In genomic region chr14:42334931-42335330, GRCh38 we compare ENCODE assay signal across 35 cellular contexts.
DNase-seq lines count a peak whose midpoint lies in the region; ATAC-seq, FAIRE-seq and TF ChIP-seq lines count a peak whose summit lies in the region.
"Had no signal": no experiment of that assay in that cellular context is flagged by ENCODE, and none has a peak within 500 bp of the region (broad histone marks: within the 10 kb centered on the region; RNA-seq: fewer than 3 reads in every experiment).

No MANE protein-coding gene starts in this region.

- TF ChIP-seq CTCF in HepG2 (CRISPR knock-in tag; IDR thresholded peaks at IDR 0.05) (no peak), right lobe of liver (IDR thresholded peaks at IDR 0.05) (no peak), A549 (IDR thresholded peaks at IDR 0.05) (no peak), IMR-90 (conservative IDR thresholded peaks at IDR 0.05; ENCODE audit: low read depth, low read length) (no peak), tibial artery (IDR thresholded peaks at IDR 0.05) (no peak)

- H3K9me3 ChIP-seq in HepG2 (ENCODE audit: low read length) (peaks cover 88% of the 10 kb centered on the region), right lobe of liver (no peaks in the 10 kb centered on the region), A549 (no peaks in the 10 kb centered on the region), IMR-90 (ENCODE audit: control insufficient read depth, insufficient read depth, low read length) (no peaks in the 10 kb centered on the region), Karpas-422 (ENCODE audit: low read length) (no peaks in the 10 kb centered on the region), tibial artery (no peaks in the 10 kb centered on the region)
- H3K9me3 ChIP-seq: BE2C, BLaER1, Caco-2 had no signal

- no peak overlapping the region for H3K4me2 ChIP-seq in HepG2 (ENCODE audit: low read depth, low read length)
- H3K4me2 ChIP-seq in A549: no peak overlapping the region
- H3K4me2 ChIP-seq in IMR-90 (ENCODE audit: low read depth, low read length): no peak overlapping the region
- H3K4me2 ChIP-seq in Karpas-422 (ENCODE audit: low read depth, low read length, poor library complexity, severe bottlenecking): no peak overlapping the region
- H3K4me2 ChIP-seq: BLaER1; BLaER1 treated with 17β-estradiol and CSF1 and Interleukin-3, amounts not matched to agents 10 nM and 100 nM had no signal

- DNase-seq in HepG2 (ENCODE audit: low spot score) (no peak), right lobe of liver (no peak), A549 (ENCODE audit: low read depth in 1 of 2, low spot score in 1 of 2) (no peak), IMR-90 (no peak), Karpas-422 (no peak), NCI-H2171 (lab: John Stamatoyannopoulos, UW) (no peak), tibial artery (no peak)
- DNase-seq in activated naive CD8-positive, alpha-beta T cell treated with anti-CD3 and anti-CD28 coated beads for 36 hours: no peak
- DNase-seq: 8988T; ACHN; AML-193; BE2C; C1 segment of cervical spinal cord; Caco-2; Calu3; CD4-positive, alpha-beta memory T cell; CD4-positive, alpha-beta T cell; CD4-positive, CD25-positive, alpha-beta regulatory T cell; CD8-positive, alpha-beta memory T cell; CD8-positive, alpha-beta T cell; COR-L47; DMS 273 treated with DMSO at 0.1 percent for 48 hours; DMS153; DMS53; DMS79; DMS79 treated with DMSO at 0.1 percent for 48 hours; DND-41; EL had no signal

- dilution Hi-C loops in IMR-90 (cut with HindIII; ENCODE audit: low sequenced_read_pairs, unreplicated experiment): no loop called here

- no peak overlapping the region for H2BK5ac ChIP-seq in IMR-90 (ENCODE audit: low read depth, low read length, poor library complexity, severe bottlenecking)

- H3K18ac ChIP-seq in IMR-90 (ENCODE audit: low read depth, low read length): no peak overlapping the region

- H3K27me3 ChIP-seq in HepG2 (ENCODE audit: control insufficient read depth in 1 of 2, insufficient read depth in 2 of 2, low read length in 2 of 2): no peaks in the 10 kb centered on the region
- no peaks in the 10 kb centered on the region for H3K27me3 ChIP-seq in right lobe of liver
- no peaks in the 10 kb centered on the region for H3K27me3 ChIP-seq in IMR-90 (ENCODE audit: control insufficient read depth, insufficient read depth, low read length)
- H3K27me3 ChIP-seq in Karpas-422 (ENCODE audit: low read length): no peaks in the 10 kb centered on the region
- no peaks in the 10 kb centered on the region for H3K27me3 ChIP-seq in tibial artery
- H3K27me3 ChIP-seq: BE2C; BLaER1; BLaER1 treated with 17β-estradiol and CSF1 and Interleukin-3, amounts not matched to agents 10 nM and 100 nM had no signal

- no peak overlapping the region for H2BK20ac ChIP-seq in IMR-90 (ENCODE audit: low read depth, low read length)

- no peaks in the 10 kb centered on the region for H3K27me3 Mint-ChIP-seq in activated naive CD8-positive, alpha-beta T cell treated with anti-CD3 and anti-CD28 coated beads for 36 hours
- H3K27me3 Mint-ChIP-seq: B cell; CD4-positive, alpha-beta memory T cell; CD4-positive, alpha-beta T cell; CD4-positive, CD25-positive, alpha-beta regulatory T cell; CD8-positive, alpha-beta memory T cell had no signal

- H2BK15ac ChIP-seq in IMR-90 (ENCODE audit: low read depth, low read length): no peak overlapping the region

- H4K8ac ChIP-seq in IMR-90 (ENCODE audit: low read depth in 2 of 2, low read length in 2 of 2): no peak overlapping the region

- H3K36me3 Mint-ChIP-seq in activated naive CD8-positive, alpha-beta T cell treated with anti-CD3 and anti-CD28 coated beads for 36 hours: no peaks in the 10 kb centered on the region
- H3K36me3 Mint-ChIP-seq: CD14-positive monocyte; CD4-positive, alpha-beta memory T cell; CD4-positive, CD25-positive, alpha-beta regulatory T cell; CD8-positive, alpha-beta memory T cell; CD8-positive, alpha-beta T cell had no signal

- intact Hi-C loops in HepG2 (cut with micrococcal nuclease; ENCODE audit: unreplicated experiment) (no loop called here), right lobe of liver (cut with DNase I) (no loop called here), IMR-90 (cut with micrococcal nuclease) (no loop called here), tibial artery (cut with DNase I; ENCODE audit: low total_unique reads) (no loop called here)

- H2AFZ ChIP-seq in HepG2 (ENCODE audit: low read length) (no peak overlapping the region), IMR-90 (replicated peaks; ENCODE audit: low read length, poor library complexity) (no peak overlapping the region), Karpas-422 (ENCODE audit: low read length) (peak overlapping the region; percentile 30; the same call in 1 of the 2 replicates)

- H3K79me1 ChIP-seq in IMR-90 (ENCODE audit: low read depth in 1 of 2, low read length in 2 of 2): no peaks in the 10 kb centered on the region

- H3K4ac ChIP-seq in IMR-90 (ENCODE audit: low read depth, low read length): no peak overlapping the region

- H3K36me3 ChIP-seq in HepG2 (replicated peaks in 1 of 2; ENCODE audit: control insufficient read depth in 1 of 2, insufficient read depth in 2 of 2, low read length in 2 of 2): no peaks in the 10 kb centered on the region
- no peaks in the 10 kb centered on the region for H3K36me3 ChIP-seq in right lobe of liver
- H3K36me3 ChIP-seq in IMR-90 (ENCODE audit: control insufficient read depth, insufficient read depth, low read length): no peaks in the 10 kb centered on the region
- H3K36me3 ChIP-seq in Karpas-422 (ENCODE audit: insufficient read depth, low read length): no peaks in the 10 kb centered on the region
- no peaks in the 10 kb centered on the region for H3K36me3 ChIP-seq in tibial artery
- H3K36me3 ChIP-seq: BE2C; BLaER1; BLaER1 treated with 17β-estradiol and CSF1 and Interleukin-3, amounts not matched to agents 10 nM and 100 nM had no signal

- H3K9me1 ChIP-seq in IMR-90 (ENCODE audit: insufficient read depth, low read length): no peaks in the 10 kb centered on the region

- FAIRE-seq in HepG2 (lab: Jason Lieb, UNC) (no peak), A549 (lab: Jason Lieb, UNC) (no peak)
- FAIRE-seq: D721Med had no signal

- POLR2A ChIA-PET in HepG2 (lab: Yijun Ruan, JAX) (no interaction called here), A549 (lab: Yijun Ruan, JAX) (no interaction called here), IMR-90 (lab: Charles Lee; ENCODE audit: unreplicated experiment) (no interaction called here)

- no peak overlapping the region for H2AK9ac ChIP-seq in IMR-90 (replicated peaks; ENCODE audit: low read depth, low read length, poor library complexity)

- no peak overlapping the region; a peak in 1 of 6 replicates for H3K4me3 ChIP-seq in HepG2 (replicated peaks in 1 of 3; ENCODE audit: insufficient read depth in 1 of 3, low read depth in 2 of 3, low read length in 3 of 3)
- H3K4me3 ChIP-seq in right lobe of liver: no peak overlapping the region
- no peak overlapping the region for H3K4me3 ChIP-seq in A549
- H3K4me3 ChIP-seq in IMR-90 (ENCODE audit: insufficient read depth, low read depth, low read length): no peak overlapping the region
- no peak overlapping the region for H3K4me3 ChIP-seq in Karpas-422 (ENCODE audit: low read length)
- H3K4me3 ChIP-seq in tibial artery: no peak overlapping the region
- H3K4me3 ChIP-seq: BLaER1; BLaER1 treated with 17β-estradiol and CSF1 and Interleukin-3, amounts not matched to agents 10 nM and 100 nM had no signal

- no peak overlapping the region for H3K4me3 Mint-ChIP-seq in activated naive CD8-positive, alpha-beta T cell treated with anti-CD3 and anti-CD28 coated beads for 36 hours
- H3K4me3 Mint-ChIP-seq: B cell; CD14-positive monocyte; CD4-positive, alpha-beta memory T cell; CD4-positive, alpha-beta T cell; CD4-positive, CD25-positive, alpha-beta regulatory T cell; CD8-positive, alpha-beta memory T cell; CD8-positive, alpha-beta T cell had no signal

- no peak overlapping the region for H2AK5ac ChIP-seq in IMR-90 (ENCODE audit: low read depth, low read length)

- H3K4me1 ChIP-seq in HepG2 (ENCODE audit: insufficient read depth, low read length): no peaks in the 10 kb centered on the region
- H3K4me1 ChIP-seq in right lobe of liver: no peaks in the 10 kb centered on the region
- no peaks in the 10 kb centered on the region for H3K4me1 ChIP-seq in A549
- no peaks in the 10 kb centered on the region for H3K4me1 ChIP-seq in IMR-90 (ENCODE audit: control insufficient read depth, insufficient read depth, low read length)
- no peaks in the 10 kb centered on the region for H3K4me1 ChIP-seq in Karpas-422 (ENCODE audit: low read length)
- H3K4me1 ChIP-seq in tibial artery: no peaks in the 10 kb centered on the region
- H3K4me1 ChIP-seq: BE2C, BLaER1, Caco-2 had no signal

- peaks cover 1% of the 10 kb centered on the region for H3K9me3 Mint-ChIP-seq in activated naive CD8-positive, alpha-beta T cell treated with anti-CD3 and anti-CD28 coated beads for 36 hours

- no peak overlapping the region for H2BK120ac ChIP-seq in IMR-90 (ENCODE audit: low read depth, low read length)

- H4K5ac ChIP-seq in IMR-90 (ENCODE audit: low read depth, low read length): no peak overlapping the region

- no peak overlapping the region for H3K56ac ChIP-seq in IMR-90 (ENCODE audit: extremely low read depth, insufficient read depth, low read length)

- H4K91ac ChIP-seq in IMR-90 (ENCODE audit: insufficient read depth, low read depth, low read length): no peak overlapping the region

- no peaks in the 10 kb centered on the region for H3K9me2 ChIP-seq in Karpas-422 (replicated peaks; ENCODE audit: insufficient read depth, low read length)

- TF ChIP-seq EP300 in HepG2 (IDR thresholded peaks at IDR 0.05; ENCODE audit: low read depth in 2 of 2, low read length in 2 of 2) (no peak), HepG2 (CRISPR knock-in tag; IDR thresholded peaks at IDR 0.05; ENCODE audit: borderline replicate concordance) (no peak), A549 (IDR thresholded peaks at IDR 0.05) (no peak)

- H3K27ac ChIP-seq in HepG2 (ENCODE audit: extremely low read length, insufficient read depth, low read length) (no peak overlapping the region), right lobe of liver (no peak overlapping the region), A549 (no peak overlapping the region), IMR-90 (ENCODE audit: insufficient read depth, low read length) (no peak overlapping the region), Karpas-422 (ENCODE audit: low read length) (no peak overlapping the region), tibial artery (no peak overlapping the region)
- H3K27ac ChIP-seq: 22Rv1; BLaER1; BLaER1 treated with 17β-estradiol and CSF1 and Interleukin-3, amounts not matched to agents 10 nM and 100 nM; C4-2B had no signal

- no peak for ATAC-seq in HepG2
- ATAC-seq in right lobe of liver: no peak
- ATAC-seq in A549: no peak
- ATAC-seq in IMR-90 (ENCODE audit: low read depth): no peak
- ATAC-seq: CD8-positive, alpha-beta T cell had no signal

- WGBS in HepG2 (ENCODE audit: low lambda C conversion rate): 16% methylated on average over 2 of the region's 2 CpGs
- WGBS in right lobe of liver (ENCODE audit: insufficient coverage, low coverage, low lambda C conversion rate, missing lambda C conversion rate): 56% methylated on average over 2 of the region's 2 CpGs
- WGBS in A549 (ENCODE audit: missing lambda C conversion rate): 67% methylated on average over 2 of the region's 2 CpGs
- WGBS in IMR-90 (ENCODE audit: extremely low coverage in 2 of 2, insufficient read length in 1 of 2), 2 experiments: no CpG with 5 or more reads among the region's 2 CpGs

- H3K23ac ChIP-seq in IMR-90 (ENCODE audit: low read depth, low read length): no peak overlapping the region

- CTCF ChIA-PET in HepG2 (lab: Yijun Ruan, JAX; ENCODE audit: low intra/inter-chr PET ratio, low total read pairs): no interaction called here
- CTCF ChIA-PET in A549 (lab: Yijun Ruan, JAX): no interaction called here
- CTCF ChIA-PET in IMR-90 (lab: Yijun Ruan, JAX): no interaction called here

- H3K79me2 ChIP-seq in HepG2 (ENCODE audit: insufficient read depth, low read length): no peaks in the 10 kb centered on the region
- no peaks in the 10 kb centered on the region for H3K79me2 ChIP-seq in Karpas-422 (ENCODE audit: low read length)

- TF ChIP-seq RAD21 in HepG2 (CRISPR knock-in tag; IDR thresholded peaks at IDR 0.05) (no peak), A549 (conservative IDR thresholded peaks at IDR 0.05 in 1 of 2, IDR thresholded peaks at IDR 0.05 in 1 of 2) (no peak), IMR-90 (IDR thresholded peaks at IDR 0.05; ENCODE audit: low read length) (no peak)

- H3K14ac ChIP-seq in IMR-90 (replicated peaks; ENCODE audit: low read depth, low read length): no peak overlapping the region

- H3K27ac Mint-ChIP-seq in activated naive CD8-positive, alpha-beta T cell treated with anti-CD3 and anti-CD28 coated beads for 36 hours: no peak overlapping the region
- H3K27ac Mint-ChIP-seq: B cell; CD14-positive monocyte; CD4-positive, alpha-beta memory T cell; CD4-positive, alpha-beta T cell; CD4-positive, CD25-positive, alpha-beta regulatory T cell; CD8-positive, alpha-beta memory T cell; CD8-positive, alpha-beta T cell had no signal

- H3K4me1 Mint-ChIP-seq in activated naive CD8-positive, alpha-beta T cell treated with anti-CD3 and anti-CD28 coated beads for 36 hours: no peaks in the 10 kb centered on the region
- H3K4me1 Mint-ChIP-seq: CD4-positive, alpha-beta memory T cell; CD4-positive, CD25-positive, alpha-beta regulatory T cell; CD8-positive, alpha-beta memory T cell had no signal

- H3K9ac ChIP-seq in HepG2 (ENCODE audit: insufficient read depth, low read depth, low read length) (no peak overlapping the region), IMR-90 (ENCODE audit: low read depth, low read length) (no peak overlapping the region), Karpas-422 (ENCODE audit: low read length) (no peak overlapping the region)
- H3K9ac ChIP-seq: BLaER1; BLaER1 treated with 17β-estradiol and CSF1 and Interleukin-3, amounts not matched to agents 10 nM and 100 nM had no signal

- TF ChIP-seq POLR2A in HepG2 (IDR thresholded peaks at IDR 0.05; ENCODE audit: insufficient read depth in 1 of 2, low read depth in 2 of 2, low read length in 2 of 2) (no peak), right lobe of liver (IDR thresholded peaks at IDR 0.05) (no peak), A549 (IDR thresholded peaks at IDR 0.05; ENCODE audit: low read length) (no peak), IMR-90 (IDR thresholded peaks at IDR 0.05; ENCODE audit: low read depth, low read length) (no peak)

- in situ Hi-C loops in HepG2 (cut with HindIII; ENCODE audit: extremely low pct_ligation_motif_present, low pct_unique_long_range_greater_than_20kb) (no loop called here), IMR-90 (cut with MboI; ENCODE audit: low sequenced_read_pairs) (no loop called here)

- no TSS peak for BruUV-seq in HepG2 (replicated peaks; lab: Mats Ljungman, UMichigan)
- BruUV-seq in IMR-90 (replicated peaks; lab: Mats Ljungman, UMichigan): no TSS peak

- H4K20me1 ChIP-seq in HepG2 (ENCODE audit: insufficient read depth, low read length) (no peaks in the 10 kb centered on the region), IMR-90 (ENCODE audit: insufficient read depth, low read length) (no peaks in the 10 kb centered on the region), Karpas-422 (ENCODE audit: insufficient read depth, low read depth, low read length) (no peaks in the 10 kb centered on the region)
- H4K20me1 ChIP-seq: BLaER1; BLaER1 treated with 17β-estradiol and CSF1 and Interleukin-3, amounts not matched to agents 10 nM and 100 nM had no signal

Comparison
In these comparisons a context has a peak if more than half of its experiments do, and no peak if none do; other contexts are left out.
1. Of the 38 proteins assayed by ChIP-seq in both HepG2 and A549: peak only in HepG2: none; only in A549: none; in both: MAFK; in neither: 37.